18 cellular contexts compared by ENCODE assay signal in genomic region chr1:21139601-21140000, GRCh38. TPM values are rescaled to one million over a fixed set of nuclear protein-coding genes. Genes with fewer than 3 reads are reported as not detected.
A peak's percentile ranks its signal among the peaks of the same experiment; 100 is the strongest.
DNase-seq lines count a peak whose midpoint lies in the region; ATAC-seq, FAIRE-seq and TF ChIP-seq lines count a peak whose summit lies in the region.
"Had no signal": no experiment of that assay in that cellular context is flagged by ENCODE, and none has a peak within 500 bp of the region (broad histone marks: within the 10 kb centered on the region; RNA-seq: fewer than 3 reads in every experiment).

No MANE protein-coding gene starts in this region.

- DNase-seq in DMS79 treated with DMSO at 0.1 percent for 48 hours (lab: John Stamatoyannopoulos, UW) (peak; percentile 43), NCI-H2029 treated with DMSO at 0.1 percent for 48 hours (lab: John Stamatoyannopoulos, UW) (peak; percentile 38), K562 (ENCODE audit: extremely low read depth in 1 of 4, low spot score in 3 of 4) (peak in 1 of 4 experiments; percentile 27), mesothelial cell of epicardium (ENCODE audit: low spot score in 2 of 2, unreplicated experiment in 2 of 2) (no peak), Karpas-422 (no peak)
- no peak for DNase-seq in T-helper 2 cell treated with Interferon-gamma antibody and Interleukin-4, amounts not matched to agents 5 μg/mL and 100 μg/mL, for 36 hours (ENCODE audit: low spot score)
- DNase-seq: activated CD4-positive, alpha-beta T cell treated with anti-CD3 and anti-CD28 coated beads for 36 hours; activated T-cell treated with anti-CD3 and anti-CD28 coated beads, Interleukin-2, amount 50 U/mL, for 72 hours; CD4-positive, alpha-beta memory T cell; mammary epithelial cell; NCI-H526; stimulated activated naive CD8-positive, alpha-beta T cell treated with anti-CD3 and anti-CD28 coated beads, Interleukin-15, Interleukin-2, amounts not matched to agents 100 U/mL and 50 U/mL, for 24 hours; SW 1271 had no signal

- H3K4me3 ChIP-seq in K562 (no peak overlapping the region), Karpas-422 (ENCODE audit: low read length) (no peak overlapping the region)
- H3K4me3 ChIP-seq: ascending aorta, prostate gland had no signal

- TF ChIP-seq POLR2A in K562 (conservative IDR thresholded peaks at IDR 0.05): no peak

- H3K36me3 Mint-ChIP-seq in mesothelial cell of epicardium: peaks cover 25% of the 10 kb centered on the region
- peaks cover 16% of the 10 kb centered on the region for H3K36me3 Mint-ChIP-seq in T-helper 2 cell treated with Interferon-gamma antibody and Interleukin-4, amounts not matched to agents 5 μg/mL and 100 μg/mL, for 36 hours (ENCODE audit: low read depth)

- H3K4me3 Mint-ChIP-seq in mesothelial cell of epicardium: no peak overlapping the region
- no peak overlapping the region for H3K4me3 Mint-ChIP-seq in T-helper 2 cell treated with Interferon-gamma antibody and Interleukin-4, amounts not matched to agents 5 μg/mL and 100 μg/mL, for 36 hours
- H3K4me3 Mint-ChIP-seq: activated CD4-positive, alpha-beta T cell treated with anti-CD3 and anti-CD28 coated beads for 36 hours; activated T-cell treated with anti-CD3 and anti-CD28 coated beads, Interleukin-2, amount 50 U/mL, for 72 hours; CD4-positive, alpha-beta memory T cell had no signal

- intact Hi-C loops in K562 (cut with micrococcal nuclease): no loop called here

- H3K36me3 ChIP-seq in K562 (ENCODE audit: control insufficient read depth, insufficient read depth, low read length) (peaks cover 6% of the 10 kb centered on the region; the same call in 1 of the 3 replicates), Karpas-422 (ENCODE audit: insufficient read depth, low read length) (peaks cover 64% of the 10 kb centered on the region)
- H3K36me3 ChIP-seq: prostate gland had no signal

- no peak overlapping the region for H3K27ac ChIP-seq in K562 (ENCODE audit: extremely low read depth, low read depth, low read length)
- H3K27ac ChIP-seq in Karpas-422 (ENCODE audit: low read length): no peak overlapping the region
- H3K27ac ChIP-seq: ascending aorta, prostate gland had no signal

- no peaks in the 10 kb centered on the region for H3K9me1 ChIP-seq in K562 (ENCODE audit: control insufficient read depth, insufficient read depth, low read length)

- POLR2A ChIA-PET in K562 (lab: Yijun Ruan, JAX): interaction anchor here (1.6 to 1.7 kb wide), 2 partner anchors 11 to 12 kb away, joined by 6 to 7 read pairs; no protein-coding TSS in a partner anchor

- H3K4me2 ChIP-seq in K562 (ENCODE audit: insufficient read depth, low read length) (no peak overlapping the region), Karpas-422 (ENCODE audit: low read depth, low read length, poor library complexity, severe bottlenecking) (no peak overlapping the region)

- CTCF ChIA-PET in K562 (lab: Yijun Ruan, JAX; ENCODE audit: low intra/inter-chr PET ratio): no interaction called here

- H4K20me1 ChIP-seq in K562 (replicated peaks; ENCODE audit: control insufficient read depth, insufficient read depth, low read length) (no peaks in the 10 kb centered on the region), Karpas-422 (ENCODE audit: insufficient read depth, low read depth, low read length) (0 out of 2 replicates have a peak, but pooled peaks cover 12% of the 10 kb centered on the region)

- H3K4me1 Mint-ChIP-seq in mesothelial cell of epicardium: peaks cover 2% of the 10 kb centered on the region
- peaks cover 2% of the 10 kb centered on the region for H3K4me1 Mint-ChIP-seq in T-helper 2 cell treated with Interferon-gamma antibody and Interleukin-4, amounts not matched to agents 5 μg/mL and 100 μg/mL, for 36 hours (ENCODE audit: low read depth)
- H3K4me1 Mint-ChIP-seq: activated CD4-positive, alpha-beta T cell treated with anti-CD3 and anti-CD28 coated beads for 36 hours had no signal

- H3K9me3 ChIP-seq in K562 (replicated peaks; ENCODE audit: control insufficient read depth, insufficient read depth, low read depth, low read length): no peaks in the 10 kb centered on the region
- no peaks in the 10 kb centered on the region for H3K9me3 ChIP-seq in Karpas-422 (ENCODE audit: low read length)
- H3K9me3 ChIP-seq: ascending aorta, prostate gland had no signal

- H3K9me2 ChIP-seq in Karpas-422 (replicated peaks; ENCODE audit: insufficient read depth, low read length): no peaks in the 10 kb centered on the region

- H3K9ac ChIP-seq in K562 (ENCODE audit: insufficient read depth in 1 of 2, low read depth in 2 of 2, low read length in 2 of 2): no peak overlapping the region
- no peak overlapping the region for H3K9ac ChIP-seq in Karpas-422 (ENCODE audit: low read length)

- no peaks in the 10 kb centered on the region for H3K9me3 Mint-ChIP-seq in mesothelial cell of epicardium
- no peaks in the 10 kb centered on the region for H3K9me3 Mint-ChIP-seq in T-helper 2 cell treated with Interferon-gamma antibody and Interleukin-4, amounts not matched to agents 5 μg/mL and 100 μg/mL, for 36 hours
- H3K9me3 Mint-ChIP-seq: activated T-cell treated with anti-CD3 and anti-CD28 coated beads, Interleukin-2, amount 50 U/mL, for 72 hours; CD4-positive, alpha-beta memory T cell had no signal

- TF ChIP-seq CTCF in K562 (IDR thresholded peaks at IDR 0.05 in 2 of 3, conservative IDR thresholded peaks at IDR 0.05 in 1 of 3; ENCODE audit: insufficient read depth in 2 of 3, low read depth in 1 of 3, low read length in 3 of 3) (no peak), mesothelial cell of epicardium (IDR thresholded peaks at IDR 0.05; ENCODE audit: unreplicated experiment) (no peak)

- ATAC-seq in K562: peak; percentile 63
- ATAC-seq in GM21367 (IDR thresholded peaks at IDR 0.05; ENCODE audit: unreplicated experiment): no peak
- ATAC-seq in GM19452 (IDR thresholded peaks at IDR 0.05; ENCODE audit: unreplicated experiment): no peak
- ATAC-seq: activated CD4-positive, alpha-beta T cell treated with anti-CD3 and anti-CD28 coated beads for 36 hours; activated T-cell treated with anti-CD3 and anti-CD28 coated beads, Interleukin-2, amount 50 U/mL, for 72 hours; stimulated activated naive CD8-positive, alpha-beta T cell treated with anti-CD3 and anti-CD28 coated beads, Interleukin-15, Interleukin-2, amounts not matched to agents 100 U/mL and 50 U/mL, for 24 hours had no signal

- H3K4me1 ChIP-seq in K562 (replicated peaks in 1 of 2; ENCODE audit: control insufficient read depth in 2 of 2, insufficient read depth in 2 of 2, low read length in 2 of 2) (no peaks in the 10 kb centered on the region), Karpas-422 (ENCODE audit: low read length) (no peaks in the 10 kb centered on the region)
- H3K4me1 ChIP-seq: ascending aorta, prostate gland had no signal

- no peaks in the 10 kb centered on the region for H3K27me3 ChIP-seq in K562 (ENCODE audit: control insufficient read depth in 2 of 2, insufficient read depth in 2 of 2, low read length in 2 of 2)
- no peaks in the 10 kb centered on the region for H3K27me3 ChIP-seq in Karpas-422 (ENCODE audit: low read length)
- H3K27me3 ChIP-seq: ascending aorta had no signal

- in situ Hi-C loops in K562 (cut with MboI): no loop called here

- H2AFZ ChIP-seq in K562 (ENCODE audit: low read depth, low read length) (no peak overlapping the region), Karpas-422 (ENCODE audit: low read length) (no peak overlapping the region)

- no peak for TF ChIP-seq RAD21 in K562 (CRISPR knock-in tag; conservative IDR thresholded peaks at IDR 0.05 in 1 of 2, IDR thresholded peaks at IDR 0.05 in 1 of 2)

- no peak for FAIRE-seq in K562 (lab: Jason Lieb, UNC)
- FAIRE-seq: endometrium had no signal

- no peaks in the 10 kb centered on the region for H3K79me2 ChIP-seq in K562 (ENCODE audit: control insufficient read depth, insufficient read depth, low read length)
- H3K79me2 ChIP-seq in Karpas-422 (ENCODE audit: low read length): peaks cover 92% of the 10 kb centered on the region

- BruUV-seq in K562 (replicated peaks; lab: Mats Ljungman, UMichigan): no TSS peak

- TF ChIP-seq EP300 in K562 (IDR thresholded peaks at IDR 0.05; ENCODE audit: low read length): no peak

- H3K27me3 Mint-ChIP-seq in mesothelial cell of epicardium (ENCODE audit: low read depth): no peaks in the 10 kb centered on the region
- H3K27me3 Mint-ChIP-seq in T-helper 2 cell treated with Interferon-gamma antibody and Interleukin-4, amounts not matched to agents 5 μg/mL and 100 μg/mL, for 36 hours (ENCODE audit: low read depth): no peaks in the 10 kb centered on the region
- H3K27me3 Mint-ChIP-seq: activated CD4-positive, alpha-beta T cell treated with anti-CD3 and anti-CD28 coated beads for 36 hours; CD4-positive, alpha-beta memory T cell had no signal

- H3K27ac Mint-ChIP-seq in mesothelial cell of epicardium: peak overlapping the region; percentile 72
- H3K27ac Mint-ChIP-seq in T-helper 2 cell treated with Interferon-gamma antibody and Interleukin-4, amounts not matched to agents 5 μg/mL and 100 μg/mL, for 36 hours: no peak overlapping the region
- H3K27ac Mint-ChIP-seq: activated CD4-positive, alpha-beta T cell treated with anti-CD3 and anti-CD28 coated beads for 36 hours; activated T-cell treated with anti-CD3 and anti-CD28 coated beads, Interleukin-2, amount 50 U/mL, for 72 hours had no signal

- 42% methylated on average over 2 of the region's 2 CpGs for WGBS in K562 (ENCODE audit: insufficient coverage, low coverage, missing lambda C conversion rate)

TF ChIP-seq in K562, 482 proteins besides CTCF, POLR2A, EP300 and RAD21 (continues in another document):
- TF ChIP-seq SIN3B (IDR thresholded peaks at IDR 0.05; ENCODE audit: low read depth) (no peak), ZNF695 (CRISPR knock-in tag; IDR thresholded peaks at IDR 0.05) (no peak)

RNA-seq across cellular contexts. Expression of gene EIF4G3, which starts 37.1 kb away (rescaled TPM):
- total RNA-seq in K562 (2011; cell fraction: chromatin; rRNA removed; ENCODE audit: low replicate concordance): 99.6 and 192 TPM in 2 replicates
- 45.0 and 54.6 TPM in 2 replicates for total RNA-seq in K562 (2011; cell fraction: nucleolus; rRNA removed)
- 105 and 159 TPM in 2 replicates for total RNA-seq in K562 (2011; cell fraction: nucleoplasm; rRNA removed)
- total RNA-seq in K562 (2014; rRNA removed) (19.0 and 19.7 TPM in 2 replicates), K562 (2014; rRNA removed; fragmentation: Illumina TruSeq; extraction: Trizol) (31.2 and 32.8 TPM in 2 replicates), K562 (2015; rRNA removed; fragmentation: Illumina TruSeq; extraction: Trizol) (29.7 and 33.1 TPM in 2 replicates), K562 (2021) (35.9 and 38.7 TPM in 2 replicates), mesothelial cell of epicardium (102 to 106 TPM (median 104 TPM) in 3 replicates)
- polyA plus RNA-seq in K562 (2011; rRNA removed) (32.1 and 39.1 TPM in 2 replicates), K562 (2014; fragmentation: Illumina TruSeq; extraction: Trizol) (34.5 and 40.5 TPM in 2 replicates), K562 (2014; fragmentation: Nextera tagmentation; extraction: Ambion mirVana) (10 to 100 TPM in 1 of 2 experiments, 1 to 10 TPM in 1; 6.7 to 10.1 TPM), K562 (2014; rRNA removed) (36.3 and 38.0 TPM in 2 replicates)
- polyA plus RNA-seq in K562 (2011; cell fraction: cytosol; rRNA removed): 31.9 and 38.3 TPM in 2 replicates
- 64.3 and 72.5 TPM in 2 replicates for polyA plus RNA-seq in K562 (2011; cell fraction: nucleus; rRNA removed)
- 25.9 and 36.4 TPM in 2 replicates for polyA plus RNA-seq in K562 (2012)
- 39.2 and 45.5 TPM in 2 replicates for polyA minus RNA-seq in K562 (2011; rRNA and poly(A)+ RNA removed)
- polyA minus RNA-seq in K562 (2011; cell fraction: cytosol; rRNA and poly(A)+ RNA removed): 17.7 and 22.1 TPM in 2 replicates
- polyA minus RNA-seq in K562 (2011; cell fraction: nucleus; rRNA and poly(A)+ RNA removed): 27.6 and 40.3 TPM in 2 replicates
- total RNA-seq in Karpas-422 (2014; rRNA removed; shearing (Covaris generic); ENCODE audit: low replicate concordance): 103 and 139 TPM in 2 replicates

Comparison
In these comparisons a context has a peak if more than half of its experiments do, and no peak if none do; other contexts are left out.
1. DNase-seq: peak in DMS79 treated with DMSO at 0.1 percent for 48 hours (single experiment) and NCI-H2029 treated with DMSO at 0.1 percent for 48 hours (single experiment); none in mesothelial cell of epicardium (0 of 2), T-helper 2 cell treated with Interferon-gamma antibody and Interleukin-4, amounts not matched to agents 5 μg/mL and 100 μg/mL, for 36 hours (single experiment) and Karpas-422 (single experiment).